20 cellular contexts compared by ENCODE assay signal in genomic region chr6:151387175-151387574, GRCh38. TPM values are rescaled to one million over a fixed set of nuclear protein-coding genes. Genes with fewer than 3 reads are reported as not detected.
A peak's percentile ranks its signal among the peaks of the same experiment; 100 is the strongest.
DNase-seq lines count a peak whose midpoint lies in the region; ATAC-seq and TF ChIP-seq lines count a peak whose summit lies in the region.
"Had no signal": no experiment of that assay in that cellular context is flagged by ENCODE, and none has a peak within 500 bp of the region (broad histone marks: within the 10 kb centered on the region; RNA-seq: fewer than 3 reads in every experiment).

No MANE protein-coding gene starts in this region.

- H3K27ac Mint-ChIP-seq in activated naive CD4-positive, alpha-beta T cell treated with anti-CD3 and anti-CD28 coated beads for 36 hours: peak overlapping the region; percentile 60
- H3K27ac Mint-ChIP-seq in activated naive CD4-positive, alpha-beta T cell treated with anti-CD3 and anti-CD28 coated beads, Interleukin-2, amount 50 U/mL, for 72 hours: no peak overlapping the region
- peak overlapping the region; percentile 57 for H3K27ac Mint-ChIP-seq in activated CD8-positive, alpha-beta T cell treated with anti-CD3 and anti-CD28 coated beads, Interleukin-2, amount 10 ng/mL, durations not matched to agents 7 days and 5 days
- H3K27ac Mint-ChIP-seq: stimulated activated memory B cell treated with anti-CD40 and anti-IgM and Interleukin-4, amounts not matched to agents 10 μg/mL and 1 μg/mL and 100 μg/mL, for 72 hours had no signal

- peak overlapping the region; percentile 43 for H3K4me2 ChIP-seq in mesenchymal stem cell (ENCODE audit: low read length, poor library complexity, severe bottlenecking)

- H3K79me1 ChIP-seq in mesenchymal stem cell (replicated peaks; ENCODE audit: low read length, poor library complexity, severe bottlenecking): peaks cover 17% of the 10 kb centered on the region

- H2AK5ac ChIP-seq in mesenchymal stem cell (ENCODE audit: low read length, severe bottlenecking): no peak overlapping the region

- H2BK12ac ChIP-seq in mesenchymal stem cell (ENCODE audit: low read length in 2 of 2): no peak overlapping the region

- H3K36me3 ChIP-seq in mesenchymal stem cell (ENCODE audit: control insufficient read depth in 1 of 2, insufficient read depth in 2 of 2, low read depth in 1 of 2, low read length in 2 of 2): peaks cover 3 to 5% of the 10 kb centered on the region in 2 experiments
- no peaks in the 10 kb centered on the region for H3K36me3 ChIP-seq in upper lobe of right lung
- H3K36me3 ChIP-seq: HAP-1 had no signal

- H3K27ac ChIP-seq in mesenchymal stem cell (ENCODE audit: low read length, poor library complexity, severe bottlenecking) (peak overlapping the region; percentile 68), upper lobe of right lung (peak overlapping the region; percentile 96)
- H3K27ac ChIP-seq: epithelial cell of prostate had no signal

- WGBS in mesenchymal stem cell: 83% methylated on average over 7 of the region's 7 CpGs

- no peaks in the 10 kb centered on the region for H3K27me3 ChIP-seq in mesenchymal stem cell (ENCODE audit: control insufficient read depth in 1 of 2, insufficient read depth in 1 of 2, low read length in 2 of 2)
- H3K27me3 ChIP-seq in upper lobe of right lung: no peaks in the 10 kb centered on the region
- H3K27me3 ChIP-seq: tibial nerve had no signal

- intact Hi-C loops in activated naive CD4-positive, alpha-beta T cell treated with anti-CD3 and anti-CD28 coated beads for 36 hours (cut with micrococcal nuclease): no loop called here
- intact Hi-C loops in upper lobe of right lung (cut with DNase I): no loop called here

- peaks cover 7% of the 10 kb centered on the region for H3K36me3 Mint-ChIP-seq in activated naive CD4-positive, alpha-beta T cell treated with anti-CD3 and anti-CD28 coated beads for 36 hours (ENCODE audit: low read depth)
- peaks cover 5 to 13% of the 10 kb centered on the region in 2 donors for H3K36me3 Mint-ChIP-seq in activated naive CD4-positive, alpha-beta T cell treated with anti-CD3 and anti-CD28 coated beads, Interleukin-2, amount 50 U/mL, for 72 hours
- H3K36me3 Mint-ChIP-seq in activated CD8-positive, alpha-beta T cell treated with anti-CD3 and anti-CD28 coated beads, Interleukin-2, amount 10 ng/mL, durations not matched to agents 7 days and 5 days (ENCODE audit: low read depth): peaks cover 48% of the 10 kb centered on the region

- no peak for DNase-seq in activated naive CD4-positive, alpha-beta T cell treated with anti-CD3 and anti-CD28 coated beads for 36 hours
- no peak for DNase-seq in activated naive CD4-positive, alpha-beta T cell treated with anti-CD3 and anti-CD28 coated beads, Interleukin-2, amount 50 U/mL, for 72 hours (ENCODE audit: low spot score in 2 of 2)
- DNase-seq in activated CD8-positive, alpha-beta T cell treated with anti-CD3 and anti-CD28 coated beads, Interleukin-2, amount 10 ng/mL, durations not matched to agents 7 days and 5 days: no peak
- DNase-seq in mesenchymal stem cell: no peak
- no peak for DNase-seq in upper lobe of right lung
- no peak for DNase-seq in NCI-H1092 (lab: John Stamatoyannopoulos, UW)
- no peak for DNase-seq in stimulated activated CD4-positive, alpha-beta T cell treated with anti-CD3 and anti-CD28 coated beads, Interleukin-4, amount 100 ng/mL, for 1 hour
- no peak for DNase-seq in NK-92 treated with Interleukin-12 subunit alpha and Interleukin-12 subunit beta, amount 100 ng/mL, for 24 hours (lab: John Stamatoyannopoulos, UW)
- DNase-seq: activated CD8-positive, alpha-beta memory T cell treated with anti-CD3 and anti-CD28 coated beads, Interleukin-2, amount 50 U/mL, for 4 hours; GF-D8; glutamatergic neuron; MM.1S; NCI-H2029 treated with DMSO at 0.1 percent for 48 hours; NCI-H526; occipital lobe; PC-3 had no signal

- no peak overlapping the region for H4K91ac ChIP-seq in mesenchymal stem cell (ENCODE audit: low read length)

- H2BK120ac ChIP-seq in mesenchymal stem cell (ENCODE audit: low read depth, low read length): no peak overlapping the region

- no peak overlapping the region for H3K9ac ChIP-seq in mesenchymal stem cell (ENCODE audit: low read length)

- no peaks in the 10 kb centered on the region for H3K9me3 Mint-ChIP-seq in activated naive CD4-positive, alpha-beta T cell treated with anti-CD3 and anti-CD28 coated beads for 36 hours
- H3K9me3 Mint-ChIP-seq in activated naive CD4-positive, alpha-beta T cell treated with anti-CD3 and anti-CD28 coated beads, Interleukin-2, amount 50 U/mL, for 72 hours: no peaks in the 10 kb centered on the region
- H3K9me3 Mint-ChIP-seq in activated CD8-positive, alpha-beta T cell treated with anti-CD3 and anti-CD28 coated beads, Interleukin-2, amount 10 ng/mL, durations not matched to agents 7 days and 5 days (ENCODE audit: insufficient read depth): no peaks in the 10 kb centered on the region
- H3K9me3 Mint-ChIP-seq: stimulated activated memory B cell treated with anti-CD40 and anti-IgM and Interleukin-4, amounts not matched to agents 10 μg/mL and 1 μg/mL and 100 μg/mL, for 72 hours had no signal

- peaks cover 7% of the 10 kb centered on the region for H3K4me1 ChIP-seq in mesenchymal stem cell (ENCODE audit: control insufficient read depth, insufficient read depth, low read depth, low read length)
- H3K4me1 ChIP-seq in upper lobe of right lung: peaks cover 25% of the 10 kb centered on the region

- H2BK15ac ChIP-seq in mesenchymal stem cell (ENCODE audit: low read depth, poor library complexity, severe bottlenecking): no peak overlapping the region

- POLR2A ChIA-PET in activated CD8-positive, alpha-beta T cell treated with anti-CD3 and anti-CD28 coated beads, Interleukin-2, amount 10 ng/mL, durations not matched to agents 7 days and 5 days (lab: Charles Lee): no interaction called here

- TF ChIP-seq CTCF in upper lobe of right lung (IDR thresholded peaks at IDR 0.05): no peak

- H2AFZ ChIP-seq in mesenchymal stem cell (ENCODE audit: low read depth, low read length): no peak overlapping the region

- H3K4me3 ChIP-seq in mesenchymal stem cell (ENCODE audit: insufficient read depth in 1 of 2, low read depth in 1 of 2, low read length in 2 of 2) (no peak overlapping the region), upper lobe of right lung (no peak overlapping the region)
- H3K4me3 ChIP-seq: HAP-1, tibial nerve had no signal

- H3K14ac ChIP-seq in mesenchymal stem cell (ENCODE audit: low read length in 2 of 2): no peak overlapping the region

- no peak overlapping the region for H3K4me3 Mint-ChIP-seq in activated naive CD4-positive, alpha-beta T cell treated with anti-CD3 and anti-CD28 coated beads for 36 hours
- H3K4me3 Mint-ChIP-seq in activated CD8-positive, alpha-beta T cell treated with anti-CD3 and anti-CD28 coated beads, Interleukin-2, amount 10 ng/mL, durations not matched to agents 7 days and 5 days: no peak overlapping the region
- H3K4me3 Mint-ChIP-seq: stimulated activated memory B cell treated with anti-CD40 and anti-IgM and Interleukin-4, amounts not matched to agents 10 μg/mL and 1 μg/mL and 100 μg/mL, for 72 hours had no signal

- ATAC-seq in activated naive CD4-positive, alpha-beta T cell treated with anti-CD3 and anti-CD28 coated beads, Interleukin-2, amount 50 U/mL, for 72 hours: no peak
- ATAC-seq in activated CD8-positive, alpha-beta T cell treated with anti-CD3 and anti-CD28 coated beads, Interleukin-2, amount 10 ng/mL, durations not matched to agents 7 days and 5 days: no peak
- ATAC-seq in upper lobe of right lung: no peak
- ATAC-seq: PC-3; stimulated activated memory B cell treated with anti-CD40 and anti-IgM and Interleukin-4, amounts not matched to agents 10 μg/mL and 1 μg/mL and 100 μg/mL, for 72 hours had no signal

- H3K4ac ChIP-seq in mesenchymal stem cell (ENCODE audit: low read depth in 1 of 2, low read length in 2 of 2): no peak overlapping the region

- peaks cover 42% of the 10 kb centered on the region for H3K4me1 Mint-ChIP-seq in activated naive CD4-positive, alpha-beta T cell treated with anti-CD3 and anti-CD28 coated beads for 36 hours (ENCODE audit: low read depth)
- peaks cover 49% of the 10 kb centered on the region for H3K4me1 Mint-ChIP-seq in activated CD8-positive, alpha-beta T cell treated with anti-CD3 and anti-CD28 coated beads, Interleukin-2, amount 10 ng/mL, durations not matched to agents 7 days and 5 days (ENCODE audit: low read depth)

- H2BK5ac ChIP-seq in mesenchymal stem cell (ENCODE audit: low read depth, low read length, poor library complexity, severe bottlenecking): no peak overlapping the region

- peak overlapping the region in 1 of 2 experiments; percentile 11 for H3K18ac ChIP-seq in mesenchymal stem cell (ENCODE audit: low read depth in 1 of 2, low read length in 2 of 2)

- H4K8ac ChIP-seq in mesenchymal stem cell (ENCODE audit: low read length): no peak overlapping the region

- no peak overlapping the region for H3K23ac ChIP-seq in mesenchymal stem cell (ENCODE audit: low read length in 2 of 2)

- H3K9me3 ChIP-seq in mesenchymal stem cell (ENCODE audit: control insufficient read depth, low read length) (no peaks in the 10 kb centered on the region), upper lobe of right lung (no peaks in the 10 kb centered on the region)
- H3K9me3 ChIP-seq: HAP-1, tibial nerve had no signal

- H3K27me3 Mint-ChIP-seq in activated naive CD4-positive, alpha-beta T cell treated with anti-CD3 and anti-CD28 coated beads for 36 hours (ENCODE audit: low read depth): no peaks in the 10 kb centered on the region
- H3K27me3 Mint-ChIP-seq in activated CD8-positive, alpha-beta T cell treated with anti-CD3 and anti-CD28 coated beads, Interleukin-2, amount 10 ng/mL, durations not matched to agents 7 days and 5 days (ENCODE audit: low read depth): no peaks in the 10 kb centered on the region
- H3K27me3 Mint-ChIP-seq: stimulated activated memory B cell treated with anti-CD40 and anti-IgM and Interleukin-4, amounts not matched to agents 10 μg/mL and 1 μg/mL and 100 μg/mL, for 72 hours had no signal

- CTCF ChIA-PET in activated naive CD4-positive, alpha-beta T cell treated with anti-CD3 and anti-CD28 coated beads for 36 hours (lab: Charles Lee): no interaction called here
- CTCF ChIA-PET in activated CD8-positive, alpha-beta T cell treated with anti-CD3 and anti-CD28 coated beads, Interleukin-2, amount 10 ng/mL, durations not matched to agents 7 days and 5 days (lab: Charles Lee): no interaction called here

RNA-seq across cellular contexts. Expression of gene ZBTB2, which starts 4.2 kb away (rescaled TPM):
- total RNA-seq in activated naive CD4-positive, alpha-beta T cell treated with anti-CD3 and anti-CD28 coated beads for 36 hours: 10 to 100 TPM; 10.7 to 10.8 TPM
- total RNA-seq in activated naive CD4-positive, alpha-beta T cell treated with anti-CD3 and anti-CD28 coated beads, Interleukin-2, amount 50 U/mL, for 72 hours: 10 to 100 TPM; 14.8 to 21.4 TPM
- total RNA-seq in activated CD8-positive, alpha-beta T cell treated with anti-CD3 and anti-CD28 coated beads, Interleukin-2, amount 10 ng/mL, durations not matched to agents 7 days and 5 days: 10 to 100 TPM; 24.0 to 25.6 TPM
- 18.4 TPM for polyA plus RNA-seq in mesenchymal stem cell (2013, experiment 1 of 2)
- 18.0 TPM for polyA plus RNA-seq in mesenchymal stem cell (2013, experiment 2 of 2)
- total RNA-seq in upper lobe of right lung: 13.0 TPM

Comparison
In these comparisons a context has a peak if more than half of its experiments do, and no peak if none do; other contexts are left out.
1. H3K27ac Mint-ChIP-seq: peak in activated naive CD4-positive, alpha-beta T cell treated with anti-CD3 and anti-CD28 coated beads for 36 hours (single experiment) and activated CD8-positive, alpha-beta T cell treated with anti-CD3 and anti-CD28 coated beads, Interleukin-2, amount 10 ng/mL, durations not matched to agents 7 days and 5 days (single experiment); none in activated naive CD4-positive, alpha-beta T cell treated with anti-CD3 and anti-CD28 coated beads, Interleukin-2, amount 50 U/mL, for 72 hours (0 of 2).